In the genomic region with DNA sequence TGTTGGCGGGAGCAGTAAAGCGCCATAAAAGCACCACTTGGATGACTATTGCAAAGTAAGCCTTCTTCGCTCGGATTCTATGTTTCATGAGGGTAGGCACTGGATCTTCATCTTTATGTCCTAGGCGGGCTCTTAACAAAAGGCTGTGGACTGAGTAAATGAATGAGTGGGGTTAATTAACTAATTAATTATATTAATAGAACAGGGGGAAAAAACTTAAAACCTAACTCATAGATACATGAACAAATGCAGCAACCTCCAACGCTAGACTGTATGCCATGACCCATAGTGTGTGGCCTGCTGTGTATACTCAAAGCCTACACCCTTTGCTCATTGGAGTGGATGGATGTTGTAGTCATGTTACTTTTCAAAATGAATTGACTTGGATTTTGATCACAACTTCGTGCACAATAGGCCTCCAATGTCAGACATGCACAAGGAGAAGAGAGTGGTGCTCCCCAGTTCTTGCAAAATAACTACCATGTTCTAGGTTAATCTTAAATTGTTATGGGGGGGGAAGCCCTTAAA, we compare ENCODE assay signal across 9 cellular contexts. TPM values are rescaled to one million over a fixed set of nuclear protein-coding genes. Genes with fewer than 3 reads are reported as not detected.
DNase-seq lines count a peak whose midpoint lies in the region; ATAC-seq and TF ChIP-seq lines count a peak whose summit lies in the region.
"Had no signal": no experiment of that assay in that cellular context is flagged by ENCODE, and none has a peak within 500 bp of the region (broad histone marks: within the 10 kb centered on the region; RNA-seq: fewer than 3 reads in every experiment).

No MANE protein-coding gene starts in this region.

- H3K4me3 Mint-ChIP-seq in activated naive CD4-positive, alpha-beta T cell treated with anti-CD3 and anti-CD28 coated beads, Interleukin-2, amount 10 ng/mL, durations not matched to agents 7 days and 5 days = peak overlapping the region; percentile 86
- H3K4me3 Mint-ChIP-seq in activated T-helper 1 cell treated with anti-CD3 and anti-CD28 coated beads, Interleukin-12 subunit alpha, Interleukin-12 subunit beta, Interleukin-2, Interleukin-4 antibody, amounts not matched to agents 30 ng/mL and 10 ng/mL and 1 ng/mL, durations not matched to agents 14 hours and 24 hours and 36 hours = peak overlapping the region; percentile 72

- intact Hi-C loops in activated T-helper 1 cell treated with anti-CD3 and anti-CD28 coated beads, Interleukin-12 subunit alpha, Interleukin-12 subunit beta, Interleukin-2, Interleukin-4 antibody, amounts not matched to agents 30 ng/mL and 10 ng/mL and 1 ng/mL, durations not matched to agents 14 hours and 24 hours and 36 hours (cut with micrococcal nuclease) = loop anchor here (1.0 to 10.0 kb wide), 12 partner anchors 15 to 1462 kb away; partner anchors contain the start of genes CCDC18, CDC7, DIPK1A and RPL5
- intact Hi-C loops in left colon (cut with DNase I, micrococcal nuclease) = no loop called here

- peak; percentile 20 for DNase-seq in activated naive CD4-positive, alpha-beta T cell treated with anti-CD3 and anti-CD28 coated beads, Interleukin-2, amount 10 ng/mL, durations not matched to agents 7 days and 5 days
- no peak for DNase-seq in activated naive CD4-positive, alpha-beta T cell treated with anti-CD3 and anti-CD28 coated beads, Interleukin-2, amount 50 U/mL, for 16 hours
- no peak for DNase-seq in activated T-helper 1 cell treated with anti-CD3 and anti-CD28 coated beads, Interleukin-12 subunit alpha, Interleukin-12 subunit beta, Interleukin-2, Interleukin-4 antibody, amounts not matched to agents 30 ng/mL and 10 ng/mL and 1 ng/mL, durations not matched to agents 14 hours and 24 hours and 36 hours (ENCODE audit: low spot score)
- no peak for DNase-seq in left colon
- DNase-seq in NCI-H187 (lab: John Stamatoyannopoulos, UW) = no peak
- no peak for DNase-seq in SJCRH30

- H3K36me3 ChIP-seq in liver (ENCODE audit: control insufficient read depth in 4 of 4, insufficient read depth in 3 of 4, low read depth in 1 of 4, low read length in 3 of 4) (no peaks in the 10 kb centered on the region), thymus (ENCODE audit: control insufficient read depth, insufficient read depth) (no peaks in the 10 kb centered on the region), SJCRH30 (no peaks in the 10 kb centered on the region)

- CTCF ChIA-PET in activated naive CD4-positive, alpha-beta T cell treated with anti-CD3 and anti-CD28 coated beads, Interleukin-2, amount 10 ng/mL, durations not matched to agents 7 days and 5 days (lab: Charles Lee) = interaction anchor here (1.1 to 5.8 kb wide), 8 partner anchors 12 to 178 kb away, joined by 4 to 52 read pairs (median 16); no protein-coding TSS in a partner anchor

- peak overlapping the region in 2 of 3 donors; percentile 45 to 71 for H3K4me3 ChIP-seq in liver (ENCODE audit: low read depth in 1 of 3, low read length in 3 of 3)
- peak overlapping the region; percentile 70 for H3K4me3 ChIP-seq in thymus (ENCODE audit: low read length)
- no peak overlapping the region for H3K4me3 ChIP-seq in SJCRH30

- H3K9me3 Mint-ChIP-seq in activated naive CD4-positive, alpha-beta T cell treated with anti-CD3 and anti-CD28 coated beads, Interleukin-2, amount 10 ng/mL, durations not matched to agents 7 days and 5 days = no peaks in the 10 kb centered on the region
- H3K9me3 Mint-ChIP-seq in activated T-helper 1 cell treated with anti-CD3 and anti-CD28 coated beads, Interleukin-12 subunit alpha, Interleukin-12 subunit beta, Interleukin-2, Interleukin-4 antibody, amounts not matched to agents 30 ng/mL and 10 ng/mL and 1 ng/mL, durations not matched to agents 14 hours and 24 hours and 36 hours = no peaks in the 10 kb centered on the region

- H3K9me3 ChIP-seq in liver (ENCODE audit: control insufficient read depth in 4 of 4, low read length in 3 of 4) = no peaks in the 10 kb centered on the region
- H3K9me3 ChIP-seq in thymus (ENCODE audit: control insufficient read depth) = no peaks in the 10 kb centered on the region
- no peaks in the 10 kb centered on the region for H3K9me3 ChIP-seq in SJCRH30 (replicated peaks)

- H3K27ac ChIP-seq in liver (ENCODE audit: low read depth in 1 of 2, low read length in 2 of 2) (no peak overlapping the region), thymus (ENCODE audit: low read depth) (no peak overlapping the region), SJCRH30 (no peak overlapping the region)
- H3K27ac ChIP-seq: VCaP had no signal

- H3K36me3 Mint-ChIP-seq in activated naive CD4-positive, alpha-beta T cell treated with anti-CD3 and anti-CD28 coated beads, Interleukin-2, amount 10 ng/mL, durations not matched to agents 7 days and 5 days = peaks cover 19% of the 10 kb centered on the region
- peaks cover 20% of the 10 kb centered on the region for H3K36me3 Mint-ChIP-seq in activated T-helper 1 cell treated with anti-CD3 and anti-CD28 coated beads, Interleukin-12 subunit alpha, Interleukin-12 subunit beta, Interleukin-2, Interleukin-4 antibody, amounts not matched to agents 30 ng/mL and 10 ng/mL and 1 ng/mL, durations not matched to agents 14 hours and 24 hours and 36 hours (ENCODE audit: low read depth)

- H3K27ac Mint-ChIP-seq in activated naive CD4-positive, alpha-beta T cell treated with anti-CD3 and anti-CD28 coated beads, Interleukin-2, amount 10 ng/mL, durations not matched to agents 7 days and 5 days = peak overlapping the region; percentile 85
- peak overlapping the region; percentile 88 for H3K27ac Mint-ChIP-seq in activated T-helper 1 cell treated with anti-CD3 and anti-CD28 coated beads, Interleukin-12 subunit alpha, Interleukin-12 subunit beta, Interleukin-2, Interleukin-4 antibody, amounts not matched to agents 30 ng/mL and 10 ng/mL and 1 ng/mL, durations not matched to agents 14 hours and 24 hours and 36 hours

- H3K4me1 ChIP-seq in liver (ENCODE audit: control insufficient read depth in 4 of 4, insufficient read depth in 4 of 4, low read length in 3 of 4) (peaks cover 21 to 46% (median 45%) of the 10 kb centered on the region in 4 donors), thymus (ENCODE audit: control insufficient read depth, insufficient read depth, low read length) (peaks cover 9% of the 10 kb centered on the region), SJCRH30 (no peaks in the 10 kb centered on the region)

- peaks cover 0 to 5% (median 2%) of the 10 kb centered on the region in 4 donors for H3K27me3 ChIP-seq in liver (ENCODE audit: control insufficient read depth in 4 of 4, insufficient read depth in 4 of 4, low read length in 3 of 4)
- H3K27me3 ChIP-seq in thymus (ENCODE audit: control insufficient read depth, insufficient read depth) = no peaks in the 10 kb centered on the region
- no peaks in the 10 kb centered on the region for H3K27me3 ChIP-seq in SJCRH30

- no peak for TF ChIP-seq CTCF in liver (IDR thresholded peaks at IDR 0.05; ENCODE audit: low read depth, low read length, missing input control)

- 63% methylated on average over 7 of the region's 7 CpGs for WGBS in liver
- WGBS in thymus = 63% methylated on average over 7 of the region's 7 CpGs

- H3K9ac ChIP-seq in liver (ENCODE audit: low read depth in 1 of 2, low read length in 2 of 2) = no peak overlapping the region

- H3K27me3 Mint-ChIP-seq in activated naive CD4-positive, alpha-beta T cell treated with anti-CD3 and anti-CD28 coated beads, Interleukin-2, amount 10 ng/mL, durations not matched to agents 7 days and 5 days = peaks cover 5% of the 10 kb centered on the region
- peaks cover 3% of the 10 kb centered on the region for H3K27me3 Mint-ChIP-seq in activated T-helper 1 cell treated with anti-CD3 and anti-CD28 coated beads, Interleukin-12 subunit alpha, Interleukin-12 subunit beta, Interleukin-2, Interleukin-4 antibody, amounts not matched to agents 30 ng/mL and 10 ng/mL and 1 ng/mL, durations not matched to agents 14 hours and 24 hours and 36 hours (ENCODE audit: insufficient read depth)

- TF ChIP-seq RAD21 in liver (IDR thresholded peaks at IDR 0.05) = no peak

- peaks cover 46% of the 10 kb centered on the region for H3K4me1 Mint-ChIP-seq in activated naive CD4-positive, alpha-beta T cell treated with anti-CD3 and anti-CD28 coated beads, Interleukin-2, amount 10 ng/mL, durations not matched to agents 7 days and 5 days
- H3K4me1 Mint-ChIP-seq in activated T-helper 1 cell treated with anti-CD3 and anti-CD28 coated beads, Interleukin-12 subunit alpha, Interleukin-12 subunit beta, Interleukin-2, Interleukin-4 antibody, amounts not matched to agents 30 ng/mL and 10 ng/mL and 1 ng/mL, durations not matched to agents 14 hours and 24 hours and 36 hours (ENCODE audit: low read depth) = peaks cover 44% of the 10 kb centered on the region

- ATAC-seq in left colon = no peak

TF ChIP-seq in liver, 16 proteins besides CTCF, POLR2A, EP300 and RAD21 (continues in another document):
- TF ChIP-seq, protein P1, sequence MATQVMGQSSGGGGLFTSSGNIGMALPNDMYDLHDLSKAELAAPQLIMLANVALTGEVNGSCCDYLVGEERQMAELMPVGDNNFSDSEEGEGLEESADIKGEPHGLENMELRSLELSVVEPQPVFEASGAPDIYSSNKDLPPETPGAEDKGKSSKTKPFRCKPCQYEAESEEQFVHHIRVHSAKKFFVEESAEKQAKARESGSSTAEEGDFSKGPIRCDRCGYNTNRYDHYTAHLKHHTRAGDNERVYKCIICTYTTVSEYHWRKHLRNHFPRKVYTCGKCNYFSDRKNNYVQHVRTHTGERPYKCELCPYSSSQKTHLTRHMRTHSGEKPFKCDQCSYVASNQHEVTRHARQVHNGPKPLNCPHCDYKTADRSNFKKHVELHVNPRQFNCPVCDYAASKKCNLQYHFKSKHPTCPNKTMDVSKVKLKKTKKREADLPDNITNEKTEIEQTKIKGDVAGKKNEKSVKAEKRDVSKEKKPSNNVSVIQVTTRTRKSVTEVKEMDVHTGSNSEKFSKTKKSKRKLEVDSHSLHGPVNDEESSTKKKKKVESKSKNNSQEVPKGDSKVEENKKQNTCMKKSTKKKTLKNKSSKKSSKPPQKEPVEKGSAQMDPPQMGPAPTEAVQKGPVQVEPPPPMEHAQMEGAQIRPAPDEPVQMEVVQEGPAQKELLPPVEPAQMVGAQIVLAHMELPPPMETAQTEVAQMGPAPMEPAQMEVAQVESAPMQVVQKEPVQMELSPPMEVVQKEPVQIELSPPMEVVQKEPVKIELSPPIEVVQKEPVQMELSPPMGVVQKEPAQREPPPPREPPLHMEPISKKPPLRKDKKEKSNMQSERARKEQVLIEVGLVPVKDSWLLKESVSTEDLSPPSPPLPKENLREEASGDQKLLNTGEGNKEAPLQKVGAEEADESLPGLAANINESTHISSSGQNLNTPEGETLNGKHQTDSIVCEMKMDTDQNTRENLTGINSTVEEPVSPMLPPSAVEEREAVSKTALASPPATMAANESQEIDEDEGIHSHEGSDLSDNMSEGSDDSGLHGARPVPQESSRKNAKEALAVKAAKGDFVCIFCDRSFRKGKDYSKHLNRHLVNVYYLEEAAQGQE (IDR thresholded peaks at IDR 0.05) = no peak
- TF ChIP-seq JUND (IDR thresholded peaks at IDR 0.05) = no peak

RNA-seq across cellular contexts. Expression of gene GFI1, which starts 0.4 kb away (rescaled TPM):
- total RNA-seq in activated T-helper 1 cell treated with anti-CD3 and anti-CD28 coated beads, Interleukin-12 subunit alpha, Interleukin-12 subunit beta, Interleukin-2, Interleukin-4 antibody, amounts not matched to agents 30 ng/mL and 10 ng/mL and 1 ng/mL, durations not matched to agents 14 hours and 24 hours and 36 hours = 95.7 and 103 TPM in 2 replicates
- total RNA-seq in liver (1 to 10 TPM in 1 of 2 donors, under 1 TPM in 1; 0.67 to 3.9 TPM), left colon (1 to 10 TPM; 8.2 to 9.2 TPM)
- polyA plus RNA-seq in liver (under 1 TPM; 0.22 to 0.43 TPM), thymus (12.6 TPM)
- 3.2 TPM in 2 replicates for total RNA-seq in SJCRH30 (2014; rRNA removed; shearing (Covaris generic))
